In genomic region chr2:185246717-185247116, GRCh38 we compare ENCODE assay signal across 6 cellular contexts.
"Had no signal": no experiment of that assay in that cellular context is flagged by ENCODE, and none has a peak within 500 bp of the region (broad histone marks: within the 10 kb centered on the region; RNA-seq: fewer than 3 reads in every experiment).

No MANE protein-coding gene starts in this region.

- FAIRE-seq: HTR-8/SVneo had no signal

- DNase-seq: IMR-90, KBM-7, KG1 had no signal

- H3K4me2 ChIP-seq: KMS-11 had no signal

- H3K9ac ChIP-seq: KMS-11 had no signal

- H3K27ac ChIP-seq: HL-60, KMS-11 had no signal
